In the genomic region with DNA sequence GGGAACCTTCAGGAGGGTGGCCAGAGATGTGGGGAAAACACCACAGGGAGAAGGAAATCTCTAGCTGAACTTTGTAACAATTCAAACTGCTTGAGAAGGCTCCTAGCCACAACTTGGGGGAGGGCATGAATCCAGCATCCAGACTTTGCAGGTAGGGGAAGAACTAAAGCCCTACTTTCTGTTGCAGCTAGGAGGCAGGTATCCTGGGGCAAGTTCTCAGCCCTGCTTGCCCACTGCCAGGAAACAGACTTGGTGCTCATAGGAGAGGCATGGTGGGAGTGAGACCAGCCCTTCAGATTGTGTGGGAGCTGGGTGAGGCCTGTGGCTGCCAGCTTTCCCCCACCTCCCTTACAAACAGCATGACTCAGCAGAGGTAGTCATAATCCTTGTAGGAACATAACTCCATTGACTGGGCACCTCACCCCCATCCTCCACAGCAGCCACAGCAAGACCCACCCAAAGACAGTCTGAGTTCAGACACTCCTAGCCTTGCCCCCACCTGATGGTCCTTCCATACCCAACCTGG, we compare ENCODE assay signal across 29 cellular contexts.
DNase-seq lines count a peak whose midpoint lies in the region; ATAC-seq and TF ChIP-seq lines count a peak whose summit lies in the region.
"Had no signal": no experiment of that assay in that cellular context is flagged by ENCODE, and none has a peak within 500 bp of the region (broad histone marks: within the 10 kb centered on the region; RNA-seq: fewer than 3 reads in every experiment).

No MANE protein-coding gene starts in this region.

- H3K4me2 ChIP-seq in PC-9 (peak overlapping the region; percentile 42), mammary epithelial cell (ENCODE audit: insufficient read depth, low read depth, low read length) (peak overlapping the region; percentile 8)
- H3K4me2 ChIP-seq: neural progenitor cell had no signal

- H3K27me3 ChIP-seq in PC-9 (ENCODE audit: insufficient read depth, low read depth) (no peaks in the 10 kb centered on the region), mammary epithelial cell (ENCODE audit: insufficient read depth, low read length) (no peaks in the 10 kb centered on the region)
- H3K27me3 ChIP-seq: cardiac muscle cell, colonic mucosa, neural progenitor cell, vagina had no signal

- peak; percentile 3 for DNase-seq in activated CD4-positive, alpha-beta T cell treated with anti-CD3 and anti-CD28 coated beads for 48 hours
- DNase-seq in activated CD4-positive, alpha-beta T cell treated with anti-CD3 and anti-CD28 coated beads, Interleukin-2, amount 50 U/mL, for 1 hour: no peak
- DNase-seq in PC-9: peak in 1 of 2 experiments; percentile 34
- peak; percentile 82 for DNase-seq in mammary epithelial cell
- peak; percentile 7 for DNase-seq in myocyte (ENCODE audit: low read depth)
- no peak for DNase-seq in superior temporal gyrus (ENCODE audit: extremely low spot score)
- no peak for DNase-seq in GM13977 (ENCODE audit: low spot score)
- DNase-seq: activated CD4-positive, alpha-beta T cell treated with anti-CD3 and anti-CD28 coated beads for 36 hours; activated naive CD4-positive, alpha-beta T cell treated with anti-CD3 and anti-CD28 coated beads for 36 hours; activated T-cell treated with anti-CD3 and anti-CD28 coated beads, Interleukin-2, amount 50 U/mL, for 72 hours; amygdala; CD4-positive, alpha-beta memory T cell; colonic mucosa; effector CD8-positive, alpha-beta T cell; foreskin melanocyte; GM23248; NCI-H1092 treated with DMSO at 0.1 percent for 48 hours; NCI-H2029 treated with DMSO at 0.1 percent for 48 hours; NCI-H69; stimulated activated naive CD4-positive, alpha-beta T cell treated with Interleukin-2 at 50 U/mL for 16 hours; T-helper 2 cell had no signal

- H3K36me3 ChIP-seq in PC-9 (ENCODE audit: low read depth) (no peaks in the 10 kb centered on the region), mammary epithelial cell (ENCODE audit: insufficient read depth, low read length) (no peaks in the 10 kb centered on the region)
- H3K36me3 ChIP-seq: cardiac muscle cell, colonic mucosa, neural progenitor cell, vagina had no signal

- no peaks in the 10 kb centered on the region for H3K79me2 ChIP-seq in PC-9 (ENCODE audit: low read depth)
- H3K79me2 ChIP-seq in mammary epithelial cell (ENCODE audit: insufficient read depth, low read length): no peaks in the 10 kb centered on the region

- no peaks in the 10 kb centered on the region for H3F3A ChIP-seq in PC-9 (ENCODE audit: insufficient read depth, low read depth)

- H3K9ac ChIP-seq in mammary epithelial cell (ENCODE audit: insufficient read depth, low read length): no peak overlapping the region
- H3K9ac ChIP-seq: GM23248, neural progenitor cell had no signal

- H3K9me3 ChIP-seq in PC-9 (ENCODE audit: insufficient read depth, low read depth) (no peaks in the 10 kb centered on the region; the same call in 1 of the 2 replicates), mammary epithelial cell (replicated peaks; ENCODE audit: insufficient read depth, low read length) (no peaks in the 10 kb centered on the region)
- H3K9me3 ChIP-seq: colonic mucosa had no signal

- BruUV-seq in PC-9 (replicated peaks; lab: Mats Ljungman, UMichigan) (no TSS peak), mammary epithelial cell (replicated peaks; lab: Mats Ljungman, UMichigan) (no TSS peak)

- H3K4me3 ChIP-seq in PC-9: no peak overlapping the region
- H3K4me3 ChIP-seq in mammary epithelial cell (replicated peaks in 1 of 3; ENCODE audit: insufficient read depth in 1 of 3, low read depth in 2 of 3, low read length in 3 of 3): no peak overlapping the region
- H3K4me3 ChIP-seq: cardiac muscle cell, colonic mucosa, GM23248, neural progenitor cell, vagina had no signal

- dilution Hi-C loops in mammary epithelial cell (cut with HindIII; ENCODE audit: low sequenced_read_pairs): no loop called here

- CTCF ChIA-PET in PC-9 (lab: Charles Lee): interaction anchor here (0.6 kb wide), 1 partner anchor 77 kb away, joined by 5 read pairs; no protein-coding TSS in a partner anchor
- CTCF ChIA-PET in mammary epithelial cell (lab: Charles Lee; ENCODE audit: low non-redundant PET): no interaction called here

- ATAC-seq in HG02588 (IDR thresholded peaks at IDR 0.05; ENCODE audit: unreplicated experiment): no peak
- ATAC-seq: activated CD4-positive, alpha-beta T cell treated with anti-CD3 and anti-CD28 coated beads for 36 hours; sciatic nerve; SK-N-SH treated with all-trans-retinoic acid at 6 μM for 48 hours had no signal

- H4K20me1 ChIP-seq in PC-9 (ENCODE audit: insufficient read depth): no peaks in the 10 kb centered on the region
- no peaks in the 10 kb centered on the region for H4K20me1 ChIP-seq in mammary epithelial cell (ENCODE audit: insufficient read depth, low read length)

- H3K27ac ChIP-seq in PC-9 (peak overlapping the region; percentile 44), mammary epithelial cell (ENCODE audit: insufficient read depth, low read depth, low read length) (peak overlapping the region; percentile 7)
- H3K27ac ChIP-seq: 22Rv1, cardiac muscle cell, colonic mucosa, GM23248, HL-60, neural progenitor cell, vagina had no signal

- no peaks in the 10 kb centered on the region; the same call in 1 of the 2 replicates for H3K9me2 ChIP-seq in PC-9 (ENCODE audit: insufficient read depth)

- H2AFZ ChIP-seq in PC-9: peak overlapping the region; percentile 75
- peak overlapping the region; percentile 73 for H2AFZ ChIP-seq in mammary epithelial cell (ENCODE audit: low read depth, low read length)
- H2AFZ ChIP-seq: GM23248, neural progenitor cell had no signal

- POLR2A ChIA-PET in PC-9 (lab: Charles Lee; ENCODE audit: unreplicated experiment): no interaction called here

- intact Hi-C loops in PC-9 (cut with micrococcal nuclease; ENCODE audit: unreplicated experiment) (no loop called here), mammary epithelial cell (cut with micrococcal nuclease) (no loop called here)

- H3K4me1 ChIP-seq in PC-9 (replicated peaks; ENCODE audit: insufficient read depth) (peaks cover 17% of the 10 kb centered on the region), mammary epithelial cell (ENCODE audit: insufficient read depth, low read length) (peaks cover 15% of the 10 kb centered on the region)
- H3K4me1 ChIP-seq: colonic mucosa, neural progenitor cell, vagina had no signal

- in situ Hi-C loops in mammary epithelial cell (cut with MboI; ENCODE audit: low sequenced_read_pairs in 2 of 2) (no loop called here), GM13977 (cut with MboI; ENCODE audit: low pct_unique_long_range_greater_than_20kb, low sequenced_read_pairs, unreplicated experiment) (no loop called here)

- TF ChIP-seq CTCF in PC-9 (conservative IDR thresholded peaks at IDR 0.05) (no peak), mammary epithelial cell (conservative IDR thresholded peaks at IDR 0.05 in 1 of 2, IDR thresholded peaks at IDR 0.05 in 1 of 2; ENCODE audit: extremely low read depth in 1 of 2, insufficient read depth in 1 of 2, low read depth in 1 of 2, low read length in 2 of 2) (peak in 1 of 2 donors; percentile 25), GM13977 (IDR thresholded peaks at IDR 0.05; ENCODE audit: extremely low read depth, insufficient read depth, missing control alignments) (no peak)

Comparison
In these comparisons a context has a peak if more than half of its experiments do, and no peak if none do; other contexts are left out.
1. DNase-seq: peak in activated CD4-positive, alpha-beta T cell treated with anti-CD3 and anti-CD28 coated beads for 48 hours (single experiment), mammary epithelial cell (single experiment) and myocyte (single experiment); none in activated CD4-positive, alpha-beta T cell treated with anti-CD3 and anti-CD28 coated beads, Interleukin-2, amount 50 U/mL, for 1 hour (single experiment), superior temporal gyrus (single experiment) and GM13977 (single experiment).